Comparison of ENCODE assay signal across 12 cellular contexts in genomic region chr7:134364619-134365037, GRCh38. TPM values are rescaled to one million over a fixed set of nuclear protein-coding genes. Genes with fewer than 3 reads are reported as not detected.
DNase-seq lines count a peak whose midpoint lies in the region; ATAC-seq and TF ChIP-seq lines count a peak whose summit lies in the region.
"Had no signal": no experiment of that assay in that cellular context is flagged by ENCODE, and none has a peak within 500 bp of the region (broad histone marks: within the 10 kb centered on the region; RNA-seq: fewer than 3 reads in every experiment).

No MANE protein-coding gene starts in this region.

- no peaks in the 10 kb centered on the region for H4K20me1 ChIP-seq in PC-9 (ENCODE audit: insufficient read depth)

- H3K9me3 ChIP-seq in PC-9 (ENCODE audit: insufficient read depth, low read depth) (no peaks in the 10 kb centered on the region), esophagus squamous epithelium (no peaks in the 10 kb centered on the region), A673 (ENCODE audit: low read depth, low read length, poor library complexity, severe bottlenecking) (no peaks in the 10 kb centered on the region)

- no peak for ATAC-seq in HG03439 (IDR thresholded peaks at IDR 0.05; ENCODE audit: unreplicated experiment)
- ATAC-seq: CD8-positive, alpha-beta T cell had no signal

- intact Hi-C loops in PC-9 (cut with micrococcal nuclease; ENCODE audit: unreplicated experiment) (loop anchor here (2.0 to 5.0 kb wide), 3 partner anchors 48 to 248 kb away; partner anchors contain the start of gene SLC35B4), esophagus squamous epithelium (cut with DNase I) (no loop called here), A673 (cut with micrococcal nuclease; ENCODE audit: unreplicated experiment) (no loop called here)

- CTCF ChIA-PET in PC-9 (lab: Charles Lee) (no interaction called here), A673 (lab: Charles Lee) (no interaction called here)

- no peak for TF ChIP-seq CTCF in PC-9 (conservative IDR thresholded peaks at IDR 0.05)
- peak in 1 of 6 experiments; percentile 6 for TF ChIP-seq CTCF in esophagus squamous epithelium (IDR thresholded peaks at IDR 0.05)
- TF ChIP-seq CTCF in A673 (conservative IDR thresholded peaks at IDR 0.05; ENCODE audit: low read depth, low read length): no peak

- H3K4me3 ChIP-seq in PC-9 (peak overlapping the region; percentile 5; the same call in 1 of the 2 replicates), esophagus squamous epithelium (no peak overlapping the region), A673 (ENCODE audit: low read depth, low read length, poor library complexity, severe bottlenecking) (no peak overlapping the region)

- no peaks in the 10 kb centered on the region for H3K9me2 ChIP-seq in PC-9 (ENCODE audit: insufficient read depth)

- no peaks in the 10 kb centered on the region for H3K36me3 ChIP-seq in PC-9 (ENCODE audit: low read depth)
- H3K36me3 ChIP-seq in esophagus squamous epithelium: no peaks in the 10 kb centered on the region
- no peaks in the 10 kb centered on the region for H3K36me3 ChIP-seq in A673 (ENCODE audit: insufficient read depth, low read length, poor library complexity, severe bottlenecking)

- peak; percentile 73 for DNase-seq in EH (ENCODE audit: low read depth)
- peak; percentile 76 to 100 for DNase-seq in PC-9
- no peak for DNase-seq in esophagus squamous epithelium (lab: John Stamatoyannopoulos, UW)
- DNase-seq in myocyte (ENCODE audit: low read depth): peak; percentile 42
- no peak for DNase-seq in effector CD4-positive, alpha-beta T cell
- no peak for DNase-seq in NCI-H1694 treated with DMSO at 0.1 percent for 48 hours (lab: John Stamatoyannopoulos, UW)
- DNase-seq in A673 (ENCODE audit: low spot score): no peak
- DNase-seq: activated naive CD8-positive, alpha-beta T cell treated with anti-CD3 and anti-CD28 coated beads, Interleukin-2, amount 10 ng/mL, durations not matched to agents 7 days and 5 days; CD8-positive, alpha-beta T cell; effector memory CD4-positive, alpha-beta T cell; NCI-H187 treated with DMSO at 0.1 percent for 48 hours had no signal

- H3K4me2 ChIP-seq in PC-9: peak overlapping the region; percentile 57

- H3K27me3 ChIP-seq in PC-9 (ENCODE audit: insufficient read depth, low read depth) (no peaks in the 10 kb centered on the region), esophagus squamous epithelium (no peaks in the 10 kb centered on the region), A673 (replicated peaks; ENCODE audit: insufficient read depth, low read depth, low read length, poor library complexity) (no peaks in the 10 kb centered on the region)

- H2AFZ ChIP-seq in PC-9: peak overlapping the region; percentile 29

- no peak for TF ChIP-seq POLR2A in esophagus squamous epithelium (IDR thresholded peaks at IDR 0.05)

- H3F3A ChIP-seq in PC-9 (ENCODE audit: insufficient read depth, low read depth): peaks cover 40% of the 10 kb centered on the region

- H3K4me1 ChIP-seq in PC-9 (replicated peaks; ENCODE audit: insufficient read depth): peaks cover 66% of the 10 kb centered on the region
- H3K4me1 ChIP-seq in esophagus squamous epithelium: peaks cover 9 to 59% (median 22%) of the 10 kb centered on the region in 3 donors
- peaks cover 10% of the 10 kb centered on the region for H3K4me1 ChIP-seq in A673 (ENCODE audit: insufficient read depth, low read length, poor library complexity, severe bottlenecking)

- BruUV-seq in PC-9 (replicated peaks; lab: Mats Ljungman, UMichigan) (no TSS peak), A673 (replicated peaks; lab: Mats Ljungman, UMichigan) (no TSS peak)

- H3K79me2 ChIP-seq in PC-9 (ENCODE audit: low read depth): no peaks in the 10 kb centered on the region

- POLR2A ChIA-PET in PC-9 (lab: Charles Lee; ENCODE audit: unreplicated experiment) (no interaction called here), A673 (lab: Charles Lee; ENCODE audit: low non-redundant PET) (no interaction called here)

- H3K27ac ChIP-seq in PC-9: peak overlapping the region; percentile 99
- peak overlapping the region; percentile 72 to 88 (median 86) for H3K27ac ChIP-seq in esophagus squamous epithelium
- no peak overlapping the region for H3K27ac ChIP-seq in A673 (ENCODE audit: low read depth, low read length, poor library complexity, severe bottlenecking)

RNA-seq across cellular contexts. Expression of gene SLC35B4, which starts 47.9 kb away (rescaled TPM):
- total RNA-seq in PC-9 (2021) (16.7 and 17.9 TPM in 2 replicates), esophagus squamous epithelium (1 to 10 TPM; 3.7 to 8.6 (median 7.0) TPM), myocyte (11.6 and 13.5 TPM in 2 replicates), A673 (2021) (20.0 and 22.1 TPM in 2 replicates)
- 11.6 TPM for polyA plus RNA-seq in myocyte (2012)

Comparison
In these comparisons a context has a peak if more than half of its experiments do, and no peak if none do; other contexts are left out.
1. DNase-seq: peak in EH (single experiment), PC-9 (2 of 2) and myocyte (single experiment); none in esophagus squamous epithelium (single experiment), effector CD4-positive, alpha-beta T cell (single experiment), NCI-H1694 treated with DMSO at 0.1 percent for 48 hours (single experiment) and A673 (single experiment).